In the genomic region with DNA sequence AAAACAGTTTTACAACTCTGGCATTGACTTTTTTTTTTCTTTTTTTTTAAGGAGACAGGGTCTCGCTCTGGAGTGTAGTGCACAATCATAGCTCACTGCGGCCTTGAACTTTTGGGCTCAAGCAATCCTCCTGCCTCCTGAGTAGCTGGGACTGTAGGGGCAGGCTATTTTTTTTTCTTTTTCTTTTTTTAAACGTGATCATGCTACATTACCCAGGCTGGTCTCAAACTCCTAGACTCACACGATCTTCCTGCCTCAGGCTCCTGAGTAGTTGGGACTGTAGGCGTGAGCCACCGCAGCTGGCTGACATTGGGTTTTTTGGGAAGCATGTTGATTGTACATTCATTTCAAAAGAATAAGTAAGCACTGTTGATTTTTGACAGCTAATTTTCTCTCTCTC, we compare ENCODE assay signal across 14 cellular contexts. TPM values are rescaled to one million over a fixed set of nuclear protein-coding genes. Genes with fewer than 3 reads are reported as not detected.
A peak's percentile ranks its signal among the peaks of the same experiment; 100 is the strongest.
DNase-seq lines count a peak whose midpoint lies in the region; ATAC-seq and TF ChIP-seq lines count a peak whose summit lies in the region.
"Had no signal": no experiment of that assay in that cellular context is flagged by ENCODE, and none has a peak within 500 bp of the region (broad histone marks: within the 10 kb centered on the region; RNA-seq: fewer than 3 reads in every experiment).

No MANE protein-coding gene starts in this region.

- H3K4me1 Mint-ChIP-seq in stimulated activated naive CD8-positive, alpha-beta T cell treated with anti-CD3 and anti-CD28 coated beads, Interleukin-15, Interleukin-2, amounts not matched to agents 100 ng/mL and 50 ng/mL, for 24 hours (ENCODE audit: low read depth) = peaks cover 21% of the 10 kb centered on the region
- peaks cover 20% of the 10 kb centered on the region for H3K4me1 Mint-ChIP-seq in stimulated activated naive CD8-positive, alpha-beta T cell treated with anti-CD3 and anti-CD28 coated beads, Interleukin-15, amount 100 ng/mL, for 72 hours
- peaks cover 2% of the 10 kb centered on the region for H3K4me1 Mint-ChIP-seq in endodermal cell
- H3K4me1 Mint-ChIP-seq in CD8-positive, alpha-beta T cell (ENCODE audit: low read depth) = peaks cover 15% of the 10 kb centered on the region

- no peak overlapping the region for H3K9ac ChIP-seq in endodermal cell (ENCODE audit: extremely low read depth, low read length, poor library complexity, severe bottlenecking)
- H3K9ac ChIP-seq: BLaER1 treated with 17β-estradiol and CSF1 and Interleukin-3, amounts not matched to agents 10 nM and 100 nM had no signal

- H3K36me3 ChIP-seq in endodermal cell (ENCODE audit: control insufficient read depth, insufficient read depth, low read length) (peaks cover 87% of the 10 kb centered on the region), psoas muscle (ENCODE audit: insufficient read depth in 1 of 2, low read depth in 1 of 2) (peaks cover 3 to 44% of the 10 kb centered on the region in 2 donors)
- H3K36me3 ChIP-seq in CD8-positive, alpha-beta T cell (ENCODE audit: insufficient read depth, low read length) = no peaks in the 10 kb centered on the region

- H3K9me3 ChIP-seq in endodermal cell (ENCODE audit: control insufficient read depth, low read length) (no peaks in the 10 kb centered on the region), psoas muscle (no peaks in the 10 kb centered on the region)
- no peaks in the 10 kb centered on the region for H3K9me3 ChIP-seq in CD8-positive, alpha-beta T cell (ENCODE audit: low read length)
- H3K9me3 ChIP-seq: BLaER1 treated with 17β-estradiol and CSF1 and Interleukin-3, amounts not matched to agents 10 nM and 100 nM had no signal

- POLR2A ChIA-PET in CD8-positive, alpha-beta T cell (lab: Charles Lee) = interaction anchor here (1.1 kb wide), 1 partner anchor 8 kb away, joined by 4 read pairs; no protein-coding TSS in a partner anchor

- H3K27me3 Mint-ChIP-seq in stimulated activated naive CD8-positive, alpha-beta T cell treated with anti-CD3 and anti-CD28 coated beads, Interleukin-15, Interleukin-2, amounts not matched to agents 100 ng/mL and 50 ng/mL, for 24 hours = no peaks in the 10 kb centered on the region
- H3K27me3 Mint-ChIP-seq in stimulated activated naive CD8-positive, alpha-beta T cell treated with anti-CD3 and anti-CD28 coated beads, Interleukin-15, amount 100 ng/mL, for 72 hours = no peaks in the 10 kb centered on the region
- no peaks in the 10 kb centered on the region for H3K27me3 Mint-ChIP-seq in endodermal cell (ENCODE audit: insufficient read depth)
- H3K27me3 Mint-ChIP-seq in CD8-positive, alpha-beta T cell (ENCODE audit: low read depth) = no peaks in the 10 kb centered on the region

- ATAC-seq in stimulated activated naive CD8-positive, alpha-beta T cell treated with anti-CD3 and anti-CD28 coated beads, Interleukin-15, amount 100 ng/mL, for 72 hours = no peak
- ATAC-seq in psoas muscle (no peak), SK-N-SH treated with all-trans-retinoic acid at 6 μM for 48 hours (no peak)
- no peak for ATAC-seq in CD8-positive, alpha-beta T cell

- peaks cover 34% of the 10 kb centered on the region for H3K36me3 Mint-ChIP-seq in stimulated activated naive CD8-positive, alpha-beta T cell treated with anti-CD3 and anti-CD28 coated beads, Interleukin-15, Interleukin-2, amounts not matched to agents 100 ng/mL and 50 ng/mL, for 24 hours (ENCODE audit: low read depth)
- H3K36me3 Mint-ChIP-seq in endodermal cell (ENCODE audit: low read depth) = peaks cover 31% of the 10 kb centered on the region
- peaks cover 41% of the 10 kb centered on the region for H3K36me3 Mint-ChIP-seq in CD8-positive, alpha-beta T cell

- TF ChIP-seq CTCF in endodermal cell (conservative IDR thresholded peaks at IDR 0.05) (no peak), psoas muscle (IDR thresholded peaks at IDR 0.05) (no peak)
- TF ChIP-seq CTCF in CD8-positive, alpha-beta T cell (IDR thresholded peaks at IDR 0.05) = no peak

- no peak for DNase-seq in stimulated activated naive CD8-positive, alpha-beta T cell treated with anti-CD3 and anti-CD28 coated beads, Interleukin-15, amount 100 ng/mL, for 72 hours
- DNase-seq in endodermal cell (no peak), psoas muscle (no peak), NCI-H2227 treated with DMSO at 0.1 percent for 48 hours (lab: John Stamatoyannopoulos, UW) (no peak)
- DNase-seq in CD8-positive, alpha-beta T cell = no peak
- DNase-seq: GOT3, NCI-H1092 treated with DMSO at 0.1 percent for 48 hours, NCI-H2081 treated with DMSO at 0.1 percent for 48 hours, NCI-H510A treated with DMSO at 0.1 percent for 48 hours, NCI-H774, SHP77 had no signal

- WGBS in endodermal cell (ENCODE audit: insufficient coverage in 1 of 2, insufficient read length in 1 of 2), 2 experiments = 94 to 96% methylated on average over 4 to 6 of the region's 6 CpGs
- 66 to 78% (median 74%) methylated on average over 6 of the region's 6 CpGs for WGBS in psoas muscle, 3 donors

- H3K4me3 Mint-ChIP-seq in stimulated activated naive CD8-positive, alpha-beta T cell treated with anti-CD3 and anti-CD28 coated beads, Interleukin-15, Interleukin-2, amounts not matched to agents 100 ng/mL and 50 ng/mL, for 24 hours = no peak overlapping the region
- H3K4me3 Mint-ChIP-seq in stimulated activated naive CD8-positive, alpha-beta T cell treated with anti-CD3 and anti-CD28 coated beads, Interleukin-15, amount 100 ng/mL, for 72 hours = no peak overlapping the region
- no peak overlapping the region for H3K4me3 Mint-ChIP-seq in endodermal cell
- H3K4me3 Mint-ChIP-seq in CD8-positive, alpha-beta T cell = no peak overlapping the region

- no peak overlapping the region for H3K27ac ChIP-seq in endodermal cell (ENCODE audit: low read depth, low read length)
- H3K27ac ChIP-seq in psoas muscle = peak overlapping the region; percentile 11
- H3K27ac ChIP-seq in CD8-positive, alpha-beta T cell (ENCODE audit: low read depth, low read length) = no peak overlapping the region
- H3K27ac ChIP-seq: BLaER1 treated with 17β-estradiol and CSF1 and Interleukin-3, amounts not matched to agents 10 nM and 100 nM had no signal

- intact Hi-C loops in psoas muscle (cut with DNase I) = no loop called here
- intact Hi-C loops in CD8-positive, alpha-beta T cell (cut with DNase I, micrococcal nuclease) = no loop called here

- H3K4me1 ChIP-seq in endodermal cell (ENCODE audit: control insufficient read depth, insufficient read depth, low read length) (no peaks in the 10 kb centered on the region), psoas muscle (peaks cover 28% of the 10 kb centered on the region)
- H3K4me1 ChIP-seq in CD8-positive, alpha-beta T cell (ENCODE audit: insufficient read depth, low read length) = no peaks in the 10 kb centered on the region

- H3K27me3 ChIP-seq in endodermal cell (ENCODE audit: control insufficient read depth, insufficient read depth, low read length, poor library complexity, severe bottlenecking) (no peaks in the 10 kb centered on the region), psoas muscle (ENCODE audit: insufficient read depth in 3 of 3, low read length in 2 of 3) (no peaks in the 10 kb centered on the region)
- H3K27me3 ChIP-seq in CD8-positive, alpha-beta T cell (ENCODE audit: insufficient read depth, low read length) = no peaks in the 10 kb centered on the region
- H3K27me3 ChIP-seq: BLaER1 treated with 17β-estradiol and CSF1 and Interleukin-3, amounts not matched to agents 10 nM and 100 nM had no signal

- no peak overlapping the region for H3K4me3 ChIP-seq in endodermal cell (ENCODE audit: low read length)
- H3K4me3 ChIP-seq in psoas muscle = no peak overlapping the region
- H3K4me3 ChIP-seq in CD8-positive, alpha-beta T cell (ENCODE audit: low read depth, low read length) = no peak overlapping the region
- H3K4me3 ChIP-seq: BLaER1 treated with 17β-estradiol and CSF1 and Interleukin-3, amounts not matched to agents 10 nM and 100 nM had no signal

- H3K27ac Mint-ChIP-seq in stimulated activated naive CD8-positive, alpha-beta T cell treated with anti-CD3 and anti-CD28 coated beads, Interleukin-15, Interleukin-2, amounts not matched to agents 100 ng/mL and 50 ng/mL, for 24 hours = peak overlapping the region; percentile 29
- H3K27ac Mint-ChIP-seq in stimulated activated naive CD8-positive, alpha-beta T cell treated with anti-CD3 and anti-CD28 coated beads, Interleukin-15, amount 100 ng/mL, for 72 hours = no peak overlapping the region
- peak overlapping the region; percentile 41 for H3K27ac Mint-ChIP-seq in endodermal cell
- no peak overlapping the region for H3K27ac Mint-ChIP-seq in CD8-positive, alpha-beta T cell

- H3K9me3 Mint-ChIP-seq in stimulated activated naive CD8-positive, alpha-beta T cell treated with anti-CD3 and anti-CD28 coated beads, Interleukin-15, Interleukin-2, amounts not matched to agents 100 ng/mL and 50 ng/mL, for 24 hours = no peaks in the 10 kb centered on the region
- H3K9me3 Mint-ChIP-seq in stimulated activated naive CD8-positive, alpha-beta T cell treated with anti-CD3 and anti-CD28 coated beads, Interleukin-15, amount 100 ng/mL, for 72 hours = no peaks in the 10 kb centered on the region
- H3K9me3 Mint-ChIP-seq in endodermal cell = no peaks in the 10 kb centered on the region
- H3K9me3 Mint-ChIP-seq in CD8-positive, alpha-beta T cell = no peaks in the 10 kb centered on the region

- CTCF ChIA-PET in CD8-positive, alpha-beta T cell (lab: Charles Lee) = interaction anchor here (0.7 kb wide), 1 partner anchor 14 kb away, joined by 4 read pairs; no protein-coding TSS in a partner anchor

TF ChIP-seq in SK-N-SH treated with all-trans-retinoic acid at 6 μM for 48 hours, 23 proteins besides CTCF, POLR2A, EP300 and RAD21:
- TF ChIP-seq GLIS3 (CRISPR knock-in tag; IDR thresholded peaks at IDR 0.05) (no peak), ZNF565 (CRISPR knock-in tag; conservative IDR thresholded peaks at IDR 0.05; ENCODE audit: low read depth) (no peak), RARB (CRISPR knock-in tag; IDR thresholded peaks at IDR 0.05) (no peak), CSDC2 (CRISPR knock-in tag; IDR thresholded peaks at IDR 0.05) (no peak), SNAI2 (CRISPR knock-in tag; IDR thresholded peaks at IDR 0.05) (no peak), ESRRG (CRISPR knock-in tag; IDR thresholded peaks at IDR 0.05) (no peak), ZFP30 (CRISPR knock-in tag; IDR thresholded peaks at IDR 0.05) (no peak), TOX (CRISPR knock-in tag; IDR thresholded peaks at IDR 0.05; ENCODE audit: borderline replicate concordance) (no peak)

RNA-seq across cellular contexts. Expression of a gene that starts 32.1 kb away (rescaled TPM):
- 10 to 100 TPM; 81.5 to 84.7 TPM for total RNA-seq in endodermal cell
- 48.8 TPM for polyA plus RNA-seq in endodermal cell (2013, experiment 1 of 2)
- polyA plus RNA-seq in endodermal cell (2013, experiment 2 of 2) = 54.2 TPM
- 10 to 100 TPM; 14.5 to 30.1 (median 24.6) TPM for total RNA-seq in psoas muscle
- polyA plus RNA-seq in psoas muscle = 10 to 100 TPM in 2 of 3 donors, 1 to 10 TPM in 1; 6.4 to 20.9 (median 12.2) TPM
- total RNA-seq in CD8-positive, alpha-beta T cell = 10 to 100 TPM; 65.2 to 73.4 TPM

Comparison
In these comparisons a context has a peak if more than half of its experiments do, and no peak if none do; other contexts are left out.
1. H3K27ac Mint-ChIP-seq: peak in stimulated activated naive CD8-positive, alpha-beta T cell treated with anti-CD3 and anti-CD28 coated beads, Interleukin-15, Interleukin-2, amounts not matched to agents 100 ng/mL and 50 ng/mL, for 24 hours (single experiment) and endodermal cell (single experiment); none in stimulated activated naive CD8-positive, alpha-beta T cell treated with anti-CD3 and anti-CD28 coated beads, Interleukin-15, amount 100 ng/mL, for 72 hours (0 of 2) and CD8-positive, alpha-beta T cell (single experiment).